1 cellular context compared by ENCODE assay signal in genomic region chr10:75191821-75192568, GRCh38.
A peak's percentile ranks its signal among the peaks of the same experiment; 100 is the strongest.
TF ChIP-seq lines count a peak whose summit lies in the region.

No MANE protein-coding gene starts in this region.

TF ChIP-seq in K562, 482 proteins besides CTCF, POLR2A, EP300 and RAD21 (continued from another document and continues in another):
- TF ChIP-seq NFYB (IDR thresholded peaks at IDR 0.05; ENCODE audit: extremely low read depth, insufficient read length) (no peak), CHD2 (IDR thresholded peaks at IDR 0.05; ENCODE audit: low read depth, low read length) (no peak), PCBP1 (IDR thresholded peaks at IDR 0.05; ENCODE audit: low read depth, low read length, poor library complexity, severe bottlenecking) (no peak), ZNF263 (CRISPR knock-in tag; IDR thresholded peaks at IDR 0.05; ENCODE audit: borderline replicate concordance) (peak; percentile 99), MAZ (CRISPR knock-in tag; conservative IDR thresholded peaks at IDR 0.05 in 1 of 2, IDR thresholded peaks at IDR 0.05 in 1 of 2) (peak in 1 of 2 experiments; percentile 47; a peak in 1 of 4 replicates), NR2C2 (CRISPR knock-in tag; IDR thresholded peaks at IDR 0.05) (no peak), NR2C2 (tag; IDR thresholded peaks at IDR 0.05) (peak; percentile 91), KLF1 (tag; IDR thresholded peaks at IDR 0.05) (no peak), NRF1 (conservative IDR thresholded peaks at IDR 0.05 in 1 of 2, IDR thresholded peaks at IDR 0.05 in 1 of 2) (peak; percentile 40 to 49; a peak in 3 of 4 replicates), EP400 (IDR thresholded peaks at IDR 0.05) (peak; percentile 47; the same call in 1 of the 2 replicates), SMARCA5 (IDR thresholded peaks at IDR 0.05) (peak; percentile 27; the same call in 1 of the 2 replicates), RBFOX2 (IDR thresholded peaks at IDR 0.05; ENCODE audit: low read depth, low read length) (no peak), POLR2G (IDR thresholded peaks at IDR 0.05; ENCODE audit: low read depth, low read length) (no peak), STAT6 (CRISPR knock-in tag; IDR thresholded peaks at IDR 0.05) (no peak), HDAC2 (IDR thresholded peaks at IDR 0.05) (peak; percentile 96), TSC22D4 (tag; IDR thresholded peaks at IDR 0.05) (no peak), TAF9B (IDR thresholded peaks at IDR 0.05; ENCODE audit: partially characterized antibody) (no peak), GTF2F1 (IDR thresholded peaks at IDR 0.05; ENCODE audit: low read depth, low read length) (no peak), NBN (IDR thresholded peaks at IDR 0.05; ENCODE audit: low read depth) (peak; percentile 72; the same call in 1 of the 2 replicates), SRSF9 (IDR thresholded peaks at IDR 0.05; ENCODE audit: borderline replicate concordance, low read depth, low read length) (no peak), KLF13 (tag; IDR thresholded peaks at IDR 0.05; ENCODE audit: borderline replicate concordance, low read depth) (0 out of 2 replicates have a peak, but pooled peaks have one; percentile 28), ZNF140 (CRISPR knock-in tag; IDR thresholded peaks at IDR 0.05) (no peak), TRIM28 (IDR thresholded peaks at IDR 0.05) (peak; percentile 48; the same call in 1 of the 2 replicates), ETV5 (CRISPR knock-in tag; IDR thresholded peaks at IDR 0.05; ENCODE audit: low read depth) (no peak), PHF8 (IDR thresholded peaks at IDR 0.05; ENCODE audit: borderline replicate concordance, low read length) (no peak; the same call in 1 of the 2 replicates), TAF7 (tag; IDR thresholded peaks at IDR 0.05) (no peak), ZNF239 (CRISPR knock-in tag; IDR thresholded peaks at IDR 0.05) (no peak), GABPB1 (CRISPR knock-in tag; IDR thresholded peaks at IDR 0.05) (no peak), KDM1A (IDR thresholded peaks at IDR 0.05) (peak; percentile 98 to 99), NFIC (IDR thresholded peaks at IDR 0.05) (peak; percentile 65), ZFP1 (CRISPR knock-in tag; IDR thresholded peaks at IDR 0.05) (no peak), EWSR1 (IDR thresholded peaks at IDR 0.05; ENCODE audit: borderline replicate concordance, low read depth, partially characterized antibody) (no peak), ARNT (IDR thresholded peaks at IDR 0.05) (peak; percentile 60 to 94; a peak in 3 of 4 replicates), CXXC5 (CRISPR knock-in tag; IDR thresholded peaks at IDR 0.05) (peak; percentile 59), ZNF584 (CRISPR knock-in tag; IDR thresholded peaks at IDR 0.05; ENCODE audit: low read depth) (no peak), HDAC3 (IDR thresholded peaks at IDR 0.05; ENCODE audit: borderline replicate concordance, partially characterized antibody) (peak; percentile 60), RCOR1 (IDR thresholded peaks at IDR 0.05; ENCODE audit: borderline replicate concordance in 1 of 2, low read depth in 2 of 2, low read length in 2 of 2) (peak; percentile 61 to 98; a peak in 3 of 4 replicates), ATF2 (CRISPR knock-in tag; IDR thresholded peaks at IDR 0.05) (no peak), RNF219 (CRISPR knock-in tag; IDR thresholded peaks at IDR 0.05) (no peak), SMARCB1 (IDR thresholded peaks at IDR 0.05; ENCODE audit: insufficient read length, low read depth) (no peak), CREB3 (tag; conservative IDR thresholded peaks at IDR 0.05; ENCODE audit: low read depth) (peak; percentile 52; the same call in 1 of the 2 replicates), NCOA1 (IDR thresholded peaks at IDR 0.05; ENCODE audit: low read depth) (peak; percentile 71; the same call in 1 of the 2 replicates), SOX6 (IDR thresholded peaks at IDR 0.05) (peak; percentile 73), RFX7 (CRISPR knock-in tag; IDR thresholded peaks at IDR 0.05) (no peak), ARHGAP35 (IDR thresholded peaks at IDR 0.05; ENCODE audit: partially characterized antibody) (no peak), BDP1 (IDR thresholded peaks at IDR 0.05; ENCODE audit: insufficient read depth, insufficient read length) (no peak), TBL1XR1 (IDR thresholded peaks at IDR 0.05; ENCODE audit: low read length in 2 of 2) (peak in 1 of 2 experiments; percentile 77; a peak in 2 of 4 replicates), BRCA1 (IDR thresholded peaks at IDR 0.05) (no peak), BRCA1 (CRISPR knock-in tag; IDR thresholded peaks at IDR 0.05) (no peak), HMGN3 (IDR thresholded peaks at IDR 0.05; ENCODE audit: borderline replicate concordance, extremely low read depth, insufficient read length, low read depth, low read length) (peak; percentile 93), ZNF583 (CRISPR knock-in tag; IDR thresholded peaks at IDR 0.05) (no peak), ZNF707 (CRISPR knock-in tag; conservative IDR thresholded peaks at IDR 0.05) (no peak), ZNF197 (CRISPR knock-in tag; IDR thresholded peaks at IDR 0.05; ENCODE audit: low read depth) (no peak; the same call in 1 of the 2 replicates), ZNF639 (CRISPR knock-in tag; conservative IDR thresholded peaks at IDR 0.05 in 1 of 2, IDR thresholded peaks at IDR 0.05 in 1 of 2) (peak in 1 of 2 experiments; percentile 66; a peak in 2 of 4 replicates)
- TF ChIP-seq, protein P1, sequence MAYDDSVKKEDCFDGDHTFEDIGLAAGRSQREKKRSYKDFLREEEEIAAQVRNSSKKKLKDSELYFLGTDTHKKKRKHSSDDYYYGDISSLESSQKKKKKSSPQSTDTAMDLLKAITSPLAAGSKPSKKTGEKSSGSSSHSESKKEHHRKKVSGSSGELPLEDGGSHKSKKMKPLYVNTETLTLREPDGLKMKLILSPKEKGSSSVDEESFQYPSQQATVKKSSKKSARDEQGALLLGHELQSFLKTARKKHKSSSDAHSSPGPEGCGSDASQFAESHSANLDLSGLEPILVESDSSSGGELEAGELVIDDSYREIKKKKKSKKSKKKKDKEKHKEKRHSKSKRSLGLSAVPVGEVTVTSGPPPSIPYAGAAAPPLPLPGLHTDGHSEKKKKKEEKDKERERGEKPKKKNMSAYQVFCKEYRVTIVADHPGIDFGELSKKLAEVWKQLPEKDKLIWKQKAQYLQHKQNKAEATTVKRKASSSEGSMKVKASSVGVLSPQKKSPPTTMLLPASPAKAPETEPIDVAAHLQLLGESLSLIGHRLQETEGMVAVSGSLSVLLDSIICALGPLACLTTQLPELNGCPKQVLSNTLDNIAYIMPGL (CRISPR knock-in tag; IDR thresholded peaks at IDR 0.05): no peak
- TF ChIP-seq, protein P2, sequence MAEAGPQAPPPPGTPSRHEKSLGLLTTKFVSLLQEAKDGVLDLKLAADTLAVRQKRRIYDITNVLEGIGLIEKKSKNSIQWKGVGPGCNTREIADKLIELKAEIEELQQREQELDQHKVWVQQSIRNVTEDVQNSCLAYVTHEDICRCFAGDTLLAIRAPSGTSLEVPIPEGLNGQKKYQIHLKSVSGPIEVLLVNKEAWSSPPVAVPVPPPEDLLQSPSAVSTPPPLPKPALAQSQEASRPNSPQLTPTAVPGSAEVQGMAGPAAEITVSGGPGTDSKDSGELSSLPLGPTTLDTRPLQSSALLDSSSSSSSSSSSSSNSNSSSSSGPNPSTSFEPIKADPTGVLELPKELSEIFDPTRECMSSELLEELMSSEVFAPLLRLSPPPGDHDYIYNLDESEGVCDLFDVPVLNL (CRISPR knock-in tag; IDR thresholded peaks at IDR 0.05; ENCODE audit: low read depth): no peak
- TF ChIP-seq, protein P3, sequence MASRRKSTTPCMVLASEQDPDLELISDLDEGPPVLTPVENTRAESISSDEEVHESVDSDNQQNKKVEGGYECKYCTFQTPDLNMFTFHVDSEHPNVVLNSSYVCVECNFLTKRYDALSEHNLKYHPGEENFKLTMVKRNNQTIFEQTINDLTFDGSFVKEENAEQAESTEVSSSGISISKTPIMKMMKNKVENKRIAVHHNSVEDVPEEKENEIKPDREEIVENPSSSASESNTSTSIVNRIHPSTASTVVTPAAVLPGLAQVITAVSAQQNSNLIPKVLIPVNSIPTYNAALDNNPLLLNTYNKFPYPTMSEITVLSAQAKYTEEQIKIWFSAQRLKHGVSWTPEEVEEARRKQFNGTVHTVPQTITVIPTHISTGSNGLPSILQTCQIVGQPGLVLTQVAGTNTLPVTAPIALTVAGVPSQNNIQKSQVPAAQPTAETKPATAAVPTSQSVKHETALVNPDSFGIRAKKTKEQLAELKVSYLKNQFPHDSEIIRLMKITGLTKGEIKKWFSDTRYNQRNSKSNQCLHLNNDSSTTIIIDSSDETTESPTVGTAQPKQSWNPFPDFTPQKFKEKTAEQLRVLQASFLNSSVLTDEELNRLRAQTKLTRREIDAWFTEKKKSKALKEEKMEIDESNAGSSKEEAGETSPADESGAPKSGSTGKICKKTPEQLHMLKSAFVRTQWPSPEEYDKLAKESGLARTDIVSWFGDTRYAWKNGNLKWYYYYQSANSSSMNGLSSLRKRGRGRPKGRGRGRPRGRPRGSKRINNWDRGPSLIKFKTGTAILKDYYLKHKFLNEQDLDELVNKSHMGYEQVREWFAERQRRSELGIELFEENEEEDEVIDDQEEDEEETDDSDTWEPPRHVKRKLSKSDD (conservative IDR thresholded peaks at IDR 0.05; ENCODE audit: low read length): no peak
- TF ChIP-seq, protein P4, sequence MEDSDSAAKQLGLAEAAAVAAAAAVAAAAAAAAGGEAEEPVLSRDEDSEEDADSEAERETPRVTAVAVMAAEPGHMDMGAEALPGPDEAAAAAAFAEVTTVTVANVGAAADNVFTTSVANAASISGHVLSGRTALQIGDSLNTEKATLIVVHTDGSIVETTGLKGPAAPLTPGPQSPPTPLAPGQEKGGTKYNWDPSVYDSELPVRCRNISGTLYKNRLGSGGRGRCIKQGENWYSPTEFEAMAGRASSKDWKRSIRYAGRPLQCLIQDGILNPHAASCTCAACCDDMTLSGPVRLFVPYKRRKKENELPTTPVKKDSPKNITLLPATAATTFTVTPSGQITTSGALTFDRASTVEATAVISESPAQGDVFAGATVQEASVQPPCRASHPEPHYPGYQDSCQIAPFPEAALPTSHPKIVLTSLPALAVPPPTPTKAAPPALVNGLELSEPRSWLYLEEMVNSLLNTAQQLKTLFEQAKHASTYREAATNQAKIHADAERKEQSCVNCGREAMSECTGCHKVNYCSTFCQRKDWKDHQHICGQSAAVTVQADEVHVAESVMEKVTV (CRISPR knock-in tag; IDR thresholded peaks at IDR 0.05): no peak
